Comparison of ENCODE assay signal across 8 cellular contexts in the genomic region with DNA sequence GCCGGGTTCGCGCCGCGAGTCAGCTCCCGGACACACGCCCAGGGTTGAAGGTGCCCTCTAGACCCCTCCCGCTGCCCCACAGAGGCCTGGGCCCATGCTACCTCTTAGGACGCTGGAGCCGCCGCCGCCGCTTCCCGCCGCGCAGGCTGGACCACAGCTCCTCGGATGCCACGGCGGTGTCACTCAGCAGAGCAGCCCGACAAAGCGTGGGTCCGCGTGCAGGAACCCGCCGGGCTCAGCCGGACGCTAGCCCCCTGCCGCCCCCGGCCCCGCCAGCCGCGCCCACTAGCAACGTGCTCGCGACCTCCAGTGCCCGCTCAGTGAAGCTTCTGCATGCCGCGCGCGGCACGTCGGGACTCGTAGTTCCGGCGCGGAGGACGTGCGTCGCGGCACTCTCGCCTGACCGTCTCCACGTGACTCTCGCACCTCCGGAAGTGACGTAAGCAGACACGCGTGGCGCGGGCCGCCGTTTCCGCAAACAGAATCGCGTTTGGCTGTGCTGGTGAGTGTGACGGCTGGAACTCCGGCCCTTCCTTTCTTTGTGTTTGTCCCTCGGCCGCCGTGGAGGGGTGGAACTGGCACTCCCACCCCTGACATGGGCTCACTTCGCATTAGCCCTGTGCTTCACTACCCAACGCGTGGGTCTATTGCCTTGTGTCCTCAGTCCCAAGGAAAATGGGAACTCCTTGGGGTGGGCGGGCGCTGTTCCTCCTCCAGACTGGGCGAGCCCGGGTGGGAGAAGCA. TPM values are rescaled to one million over a fixed set of nuclear protein-coding genes. Genes with fewer than 3 reads are reported as not detected.
DNase-seq lines count a peak whose midpoint lies in the region; ATAC-seq and TF ChIP-seq lines count a peak whose summit lies in the region.

A gene with protein sequence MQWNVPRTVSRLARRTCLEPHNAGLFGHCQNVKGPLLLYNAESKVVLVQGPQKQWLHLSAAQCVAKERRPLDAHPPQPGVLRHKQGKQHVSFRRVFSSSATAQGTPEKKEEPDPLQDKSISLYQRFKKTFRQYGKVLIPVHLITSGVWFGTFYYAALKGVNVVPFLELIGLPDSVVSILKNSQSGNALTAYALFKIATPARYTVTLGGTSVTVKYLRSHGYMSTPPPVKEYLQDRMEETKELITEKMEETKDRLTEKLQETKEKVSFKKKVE (minus strand): TSS at position 331 of the 744 bp plus-strand sequence. CDS start 44,481 bp downstream, outside the sequence.
A gene (plus strand): TSS at position 446 of the 744 bp plus-strand sequence. CDS start 4,845 bp downstream, outside the sequence.

- H3K9me3 Mint-ChIP-seq in activated naive CD4-positive, alpha-beta T cell treated with anti-CD3 and anti-CD28 coated beads, Interleukin-2, amount 50 U/mL, for 72 hours = no peaks in the 10 kb centered on the region

- H3K4me3 ChIP-seq in GM08714 (ENCODE audit: low read length) = peak within 1 kb of the TSS; percentile 97

- peaks cover 23 to 37% of the 10 kb centered on the region in 2 donors for H3K36me3 Mint-ChIP-seq in activated naive CD4-positive, alpha-beta T cell treated with anti-CD3 and anti-CD28 coated beads, Interleukin-2, amount 50 U/mL, for 72 hours

- ATAC-seq in HG02588 (IDR thresholded peaks at IDR 0.05; ENCODE audit: unreplicated experiment) (peak; percentile 95), SK-N-SH treated with all-trans-retinoic acid at 6 μM for 48 hours (peak; percentile 96)
- ATAC-seq in activated naive CD4-positive, alpha-beta T cell treated with anti-CD3 and anti-CD28 coated beads, Interleukin-2, amount 50 U/mL, for 72 hours = peak; percentile 96 to 99

- DNase-seq in NCI-H1092 (lab: John Stamatoyannopoulos, UW) (peak; percentile 87), glomerular endothelial cell (ENCODE audit: extremely low read depth, low read depth, low spot score) (peak; percentile 68), occipital lobe (lab: John Stamatoyannopoulos, UW) (peak; percentile 93)
- DNase-seq in activated naive CD4-positive, alpha-beta T cell treated with anti-CD3 and anti-CD28 coated beads, Interleukin-2, amount 50 U/mL, for 72 hours (ENCODE audit: low spot score in 2 of 2) = peak; percentile 88 to 93

- H3K27ac ChIP-seq in temporal lobe (ENCODE audit: low read depth, low read length) = peak within 1 kb of the TSS; percentile 66

- peak within 1 kb of the TSS; percentile 98 for H3K27ac Mint-ChIP-seq in activated naive CD4-positive, alpha-beta T cell treated with anti-CD3 and anti-CD28 coated beads, Interleukin-2, amount 50 U/mL, for 72 hours

TF ChIP-seq in SK-N-SH treated with all-trans-retinoic acid at 6 μM for 48 hours, 23 proteins besides CTCF, POLR2A, EP300 and RAD21:
- TF ChIP-seq ZC3H10 (CRISPR knock-in tag; IDR thresholded peaks at IDR 0.05) = no peak
- TF ChIP-seq, protein P1, sequence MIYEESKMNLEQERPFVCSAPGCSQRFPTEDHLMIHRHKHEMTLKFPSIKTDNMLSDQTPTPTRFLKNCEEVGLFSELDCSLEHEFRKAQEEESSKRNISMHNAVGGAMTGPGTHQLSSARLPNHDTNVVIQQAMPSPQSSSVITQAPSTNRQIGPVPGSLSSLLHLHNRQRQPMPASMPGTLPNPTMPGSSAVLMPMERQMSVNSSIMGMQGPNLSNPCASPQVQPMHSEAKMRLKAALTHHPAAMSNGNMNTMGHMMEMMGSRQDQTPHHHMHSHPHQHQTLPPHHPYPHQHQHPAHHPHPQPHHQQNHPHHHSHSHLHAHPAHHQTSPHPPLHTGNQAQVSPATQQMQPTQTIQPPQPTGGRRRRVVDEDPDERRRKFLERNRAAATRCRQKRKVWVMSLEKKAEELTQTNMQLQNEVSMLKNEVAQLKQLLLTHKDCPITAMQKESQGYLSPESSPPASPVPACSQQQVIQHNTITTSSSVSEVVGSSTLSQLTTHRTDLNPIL (CRISPR knock-in tag; IDR thresholded peaks at IDR 0.05; ENCODE audit: low read depth) = no peak
- no peak for TF ChIP-seq CSDC2 (CRISPR knock-in tag; IDR thresholded peaks at IDR 0.05)
- no peak for TF ChIP-seq RARB (CRISPR knock-in tag; IDR thresholded peaks at IDR 0.05)
- no peak for TF ChIP-seq ZNF565 (CRISPR knock-in tag; conservative IDR thresholded peaks at IDR 0.05; ENCODE audit: low read depth)
- TF ChIP-seq ARNTL (CRISPR knock-in tag; IDR thresholded peaks at IDR 0.05; ENCODE audit: borderline replicate concordance, low read depth) = no peak
- TF ChIP-seq, protein P2, sequence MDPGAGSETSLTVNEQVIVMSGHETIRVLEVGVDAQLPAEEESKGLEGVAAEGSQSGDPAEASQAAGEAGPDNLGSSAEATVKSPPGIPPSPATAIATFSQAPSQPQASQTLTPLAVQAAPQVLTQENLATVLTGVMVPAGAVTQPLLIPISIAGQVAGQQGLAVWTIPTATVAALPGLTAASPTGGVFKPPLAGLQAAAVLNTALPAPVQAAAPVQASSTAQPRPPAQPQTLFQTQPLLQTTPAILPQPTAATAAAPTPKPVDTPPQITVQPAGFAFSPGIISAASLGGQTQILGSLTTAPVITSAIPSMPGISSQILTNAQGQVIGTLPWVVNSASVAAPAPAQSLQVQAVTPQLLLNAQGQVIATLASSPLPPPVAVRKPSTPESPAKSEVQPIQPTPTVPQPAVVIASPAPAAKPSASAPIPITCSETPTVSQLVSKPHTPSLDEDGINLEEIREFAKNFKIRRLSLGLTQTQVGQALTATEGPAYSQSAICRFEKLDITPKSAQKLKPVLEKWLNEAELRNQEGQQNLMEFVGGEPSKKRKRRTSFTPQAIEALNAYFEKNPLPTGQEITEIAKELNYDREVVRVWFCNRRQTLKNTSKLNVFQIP (CRISPR knock-in tag; IDR thresholded peaks at IDR 0.05; ENCODE audit: borderline replicate concordance, low read depth) = no peak
- no peak for TF ChIP-seq TOX (CRISPR knock-in tag; IDR thresholded peaks at IDR 0.05; ENCODE audit: borderline replicate concordance)
- TF ChIP-seq OSR1 (CRISPR knock-in tag; IDR thresholded peaks at IDR 0.05) = no peak
- no peak for TF ChIP-seq GLIS3 (CRISPR knock-in tag; IDR thresholded peaks at IDR 0.05)
- TF ChIP-seq, protein P3, sequence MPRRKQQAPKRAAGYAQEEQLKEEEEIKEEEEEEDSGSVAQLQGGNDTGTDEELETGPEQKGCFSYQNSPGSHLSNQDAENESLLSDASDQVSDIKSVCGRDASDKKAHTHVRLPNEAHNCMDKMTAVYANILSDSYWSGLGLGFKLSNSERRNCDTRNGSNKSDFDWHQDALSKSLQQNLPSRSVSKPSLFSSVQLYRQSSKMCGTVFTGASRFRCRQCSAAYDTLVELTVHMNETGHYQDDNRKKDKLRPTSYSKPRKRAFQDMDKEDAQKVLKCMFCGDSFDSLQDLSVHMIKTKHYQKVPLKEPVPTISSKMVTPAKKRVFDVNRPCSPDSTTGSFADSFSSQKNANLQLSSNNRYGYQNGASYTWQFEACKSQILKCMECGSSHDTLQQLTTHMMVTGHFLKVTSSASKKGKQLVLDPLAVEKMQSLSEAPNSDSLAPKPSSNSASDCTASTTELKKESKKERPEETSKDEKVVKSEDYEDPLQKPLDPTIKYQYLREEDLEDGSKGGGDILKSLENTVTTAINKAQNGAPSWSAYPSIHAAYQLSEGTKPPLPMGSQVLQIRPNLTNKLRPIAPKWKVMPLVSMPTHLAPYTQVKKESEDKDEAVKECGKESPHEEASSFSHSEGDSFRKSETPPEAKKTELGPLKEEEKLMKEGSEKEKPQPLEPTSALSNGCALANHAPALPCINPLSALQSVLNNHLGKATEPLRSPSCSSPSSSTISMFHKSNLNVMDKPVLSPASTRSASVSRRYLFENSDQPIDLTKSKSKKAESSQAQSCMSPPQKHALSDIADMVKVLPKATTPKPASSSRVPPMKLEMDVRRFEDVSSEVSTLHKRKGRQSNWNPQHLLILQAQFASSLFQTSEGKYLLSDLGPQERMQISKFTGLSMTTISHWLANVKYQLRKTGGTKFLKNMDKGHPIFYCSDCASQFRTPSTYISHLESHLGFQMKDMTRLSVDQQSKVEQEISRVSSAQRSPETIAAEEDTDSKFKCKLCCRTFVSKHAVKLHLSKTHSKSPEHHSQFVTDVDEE (CRISPR knock-in tag; IDR thresholded peaks at IDR 0.05) = no peak
- TF ChIP-seq ZFP3 (CRISPR knock-in tag; IDR thresholded peaks at IDR 0.05) = no peak
- TF ChIP-seq ZNF8 (CRISPR knock-in tag; IDR thresholded peaks at IDR 0.05) = no peak

RNA-seq across cellular contexts. Expression of the first gene that starts in this region (rescaled TPM):
- 10 to 100 TPM; 22.4 to 51.7 TPM for total RNA-seq in activated naive CD4-positive, alpha-beta T cell treated with anti-CD3 and anti-CD28 coated beads, Interleukin-2, amount 50 U/mL, for 72 hours
- 5.4 and 9.9 TPM in 2 replicates for total RNA-seq in glomerular endothelial cell
- total RNA-seq in occipital lobe = 31.8 TPM
- total RNA-seq in temporal lobe = 19.7 TPM

RNA-seq across cellular contexts. Expression of the second gene that starts in this region (rescaled TPM):
- 10 to 100 TPM; 30.7 to 65.3 TPM for total RNA-seq in activated naive CD4-positive, alpha-beta T cell treated with anti-CD3 and anti-CD28 coated beads, Interleukin-2, amount 50 U/mL, for 72 hours
- total RNA-seq in glomerular endothelial cell (14.3 and 19.5 TPM in 2 replicates), occipital lobe (55.2 TPM), temporal lobe (42.0 TPM)

Comparison
In these comparisons a context has a peak if more than half of its experiments do, and no peak if none do; other contexts are left out.
1. Peak in every context shown above with its lines: DNase-seq, ATAC-seq, H3K4me3 ChIP-seq and H3K27ac ChIP-seq.